10 cellular contexts compared by ENCODE assay signal in the genomic region with DNA sequence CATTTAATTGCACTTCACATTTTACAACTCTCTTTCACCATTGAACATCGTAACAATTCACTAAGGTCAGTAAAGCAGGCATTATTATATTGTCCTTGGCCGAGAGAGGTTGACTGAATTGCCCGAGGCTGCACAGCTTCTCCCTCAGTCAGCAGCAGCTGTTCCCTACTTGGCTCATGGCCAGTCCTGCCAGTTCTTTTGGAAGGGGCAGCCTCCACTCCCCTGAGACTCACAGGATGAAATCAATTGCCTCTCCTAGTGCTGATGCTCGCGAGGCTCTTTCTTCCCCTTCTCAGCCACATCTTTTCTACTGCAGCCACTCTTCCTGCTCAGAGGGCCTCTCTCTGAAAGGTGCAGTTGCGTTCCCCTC.
DNase-seq lines count a peak whose midpoint lies in the region; ATAC-seq and TF ChIP-seq lines count a peak whose summit lies in the region.
"Had no signal": no experiment of that assay in that cellular context is flagged by ENCODE, and none has a peak within 500 bp of the region (broad histone marks: within the 10 kb centered on the region; RNA-seq: fewer than 3 reads in every experiment).

No MANE protein-coding gene starts in this region.

- peak overlapping the region; percentile 98 for H3K27ac Mint-ChIP-seq in T-helper 1 cell treated with Interleukin-12 subunit alpha and Interleukin-12 subunit beta and Interleukin-4 antibody, amounts not matched to agents 30 μg/mL and 1 μg/mL, for 36 hours
- peak overlapping the region; percentile 20 to 99 (median 70) for H3K27ac Mint-ChIP-seq in naive thymus-derived CD4-positive, alpha-beta T cell

- POLR2A ChIA-PET in naive thymus-derived CD4-positive, alpha-beta T cell (lab: Charles Lee): no interaction called here

- H3K27me3 ChIP-seq in naive thymus-derived CD4-positive, alpha-beta T cell (ENCODE audit: control insufficient read depth in 2 of 2, insufficient read depth in 2 of 2, low read length in 2 of 2): no peaks in the 10 kb centered on the region
- no peaks in the 10 kb centered on the region for H3K27me3 ChIP-seq in ovary

- no peak for TF ChIP-seq POLR2A in ovary (IDR thresholded peaks at IDR 0.05)

- peaks cover 37 to 49% of the 10 kb centered on the region in 2 donors for H3K4me1 ChIP-seq in naive thymus-derived CD4-positive, alpha-beta T cell (ENCODE audit: control insufficient read depth in 2 of 2, insufficient read depth in 2 of 2, low read length in 2 of 2)
- no peaks in the 10 kb centered on the region for H3K4me1 ChIP-seq in ovary (ENCODE audit: insufficient read depth)

- CTCF ChIA-PET in naive thymus-derived CD4-positive, alpha-beta T cell (lab: Charles Lee): interaction anchor here (1.4 kb wide), 1 partner anchor 20 kb away, joined by 3 read pairs; no protein-coding TSS in a partner anchor

- no peaks in the 10 kb centered on the region for H3K36me3 ChIP-seq in naive thymus-derived CD4-positive, alpha-beta T cell (ENCODE audit: control insufficient read depth in 2 of 3, insufficient read depth in 3 of 3, low read length in 3 of 3)
- H3K36me3 ChIP-seq in ovary: no peaks in the 10 kb centered on the region

- DNase-seq in T-helper 1 cell: no peak
- peak; percentile 63 for DNase-seq in NCI-H1694 (lab: John Stamatoyannopoulos, UW)
- DNase-seq in naive thymus-derived CD4-positive, alpha-beta T cell: no peak
- DNase-seq in AG08396 (ENCODE audit: low spot score): no peak
- no peak for DNase-seq in ovary
- no peak for DNase-seq in stimulated activated CD4-positive, alpha-beta T cell treated with anti-CD3 and anti-CD28 coated beads, Interleukin-1b, Interleukin-23, amount 100 ng/mL, for 48 hours
- DNase-seq: OCI-M1 had no signal

- intact Hi-C loops in naive thymus-derived CD4-positive, alpha-beta T cell (cut with micrococcal nuclease): loop anchor here (1.0 to 5.0 kb wide), 4 partner anchors 25 to 957 kb away; partner anchors contain the start of genes AKAP3 (in 1 of the 2), NDUFA9 (in 1 of the 2) and PARP11 (in 1 of the 2)
- intact Hi-C loops in ovary (cut with DNase I): no loop called here

- peaks cover 0 to 5% (median 0%) of the 10 kb centered on the region in 3 experiments for H3K9me3 ChIP-seq in naive thymus-derived CD4-positive, alpha-beta T cell (ENCODE audit: control insufficient read depth in 2 of 3, low read length in 3 of 3)
- H3K9me3 ChIP-seq in ovary: no peaks in the 10 kb centered on the region

- no peak overlapping the region for H3K27ac ChIP-seq in naive thymus-derived CD4-positive, alpha-beta T cell (ENCODE audit: low read depth, low read length)
- no peak overlapping the region for H3K27ac ChIP-seq in ovary
- H3K27ac ChIP-seq: epithelial cell of prostate had no signal

- peak overlapping the region; percentile 39 for H3K4me3 ChIP-seq in naive thymus-derived CD4-positive, alpha-beta T cell (ENCODE audit: low read length)
- no peak overlapping the region for H3K4me3 ChIP-seq in ovary

- peak overlapping the region; percentile 82 for H3K4me3 Mint-ChIP-seq in T-helper 1 cell treated with Interleukin-12 subunit alpha and Interleukin-12 subunit beta and Interleukin-4 antibody, amounts not matched to agents 30 μg/mL and 1 μg/mL, for 36 hours
- H3K4me3 Mint-ChIP-seq in naive thymus-derived CD4-positive, alpha-beta T cell: peak overlapping the region; percentile 16 to 89 (median 69)

- no peak for TF ChIP-seq EP300 in ovary (IDR thresholded peaks at IDR 0.05)

- no peaks in the 10 kb centered on the region for H3K27me3 Mint-ChIP-seq in T-helper 1 cell treated with Interleukin-12 subunit alpha and Interleukin-12 subunit beta and Interleukin-4 antibody, amounts not matched to agents 30 μg/mL and 1 μg/mL, for 36 hours (ENCODE audit: low read depth)
- no peaks in the 10 kb centered on the region for H3K27me3 Mint-ChIP-seq in naive thymus-derived CD4-positive, alpha-beta T cell

- ATAC-seq in HG02610 (IDR thresholded peaks at IDR 0.05; ENCODE audit: unreplicated experiment): peak; percentile 22
- ATAC-seq in naive thymus-derived CD4-positive, alpha-beta T cell: no peak

- WGBS in ovary, 3 donors: 47 to 56% (median 52%) methylated on average over 6 of the region's 6 CpGs

- H3K4me1 Mint-ChIP-seq in T-helper 1 cell treated with Interleukin-12 subunit alpha and Interleukin-12 subunit beta and Interleukin-4 antibody, amounts not matched to agents 30 μg/mL and 1 μg/mL, for 36 hours (ENCODE audit: low read depth): peaks cover 57% of the 10 kb centered on the region
- peaks cover 43 to 69% (median 60%) of the 10 kb centered on the region in 7 donors for H3K4me1 Mint-ChIP-seq in naive thymus-derived CD4-positive, alpha-beta T cell

- TF ChIP-seq CTCF in ovary (IDR thresholded peaks at IDR 0.05): no peak

- H3K36me3 Mint-ChIP-seq in T-helper 1 cell treated with Interleukin-12 subunit alpha and Interleukin-12 subunit beta and Interleukin-4 antibody, amounts not matched to agents 30 μg/mL and 1 μg/mL, for 36 hours (ENCODE audit: low read depth): peaks cover 23% of the 10 kb centered on the region
- peaks cover 0 to 45% (median 0%) of the 10 kb centered on the region in 5 donors for H3K36me3 Mint-ChIP-seq in naive thymus-derived CD4-positive, alpha-beta T cell

- peaks cover 17% of the 10 kb centered on the region for H3K9me3 Mint-ChIP-seq in T-helper 1 cell treated with Interleukin-12 subunit alpha and Interleukin-12 subunit beta and Interleukin-4 antibody, amounts not matched to agents 30 μg/mL and 1 μg/mL, for 36 hours
- H3K9me3 Mint-ChIP-seq in naive thymus-derived CD4-positive, alpha-beta T cell: peaks cover 0 to 13% (median 0%) of the 10 kb centered on the region in 11 donors

Comparison
In these comparisons a context has a peak if more than half of its experiments do, and no peak if none do; other contexts are left out.
1. intact Hi-C loops: an anchor here in naive thymus-derived CD4-positive, alpha-beta T cell (1.0 to 5.0 kb wide); none called in ovary.